Comparison of ENCODE assay signal across 16 cellular contexts in genomic region chr12:127526925-127527324, GRCh38.
DNase-seq lines count a peak whose midpoint lies in the region; TF ChIP-seq lines count a peak whose summit lies in the region.
"Had no signal": no experiment of that assay in that cellular context is flagged by ENCODE, and none has a peak within 500 bp of the region (broad histone marks: within the 10 kb centered on the region; RNA-seq: fewer than 3 reads in every experiment).

No MANE protein-coding gene starts in this region.

- no peaks in the 10 kb centered on the region for H3K79me2 ChIP-seq in Loucy (ENCODE audit: insufficient read depth, low read length)

- no peaks in the 10 kb centered on the region for H3K9me3 Mint-ChIP-seq in neural crest cell

- H2AFZ ChIP-seq in Loucy (ENCODE audit: low read length): no peak overlapping the region

- DNase-seq in AG04450 (ENCODE audit: low read depth, low spot score): no peak
- no peak for DNase-seq in fibroblast of the aortic adventitia (ENCODE audit: low read depth)
- DNase-seq in neural crest cell (ENCODE audit: low read depth, low spot score): no peak
- no peak for DNase-seq in esophagus squamous epithelium (lab: John Stamatoyannopoulos, UW)
- no peak for DNase-seq in NCI-H2196 treated with DMSO at 0.1 percent for 48 hours (lab: John Stamatoyannopoulos, UW; ENCODE audit: unreplicated experiment)
- DNase-seq in 8988T: no peak
- DNase-seq in stimulated activated CD8-positive, alpha-beta memory T cell treated with anti-CD3 and anti-CD28 coated beads, Interleukin-4, amount 100 ng/mL, for 48 hours: no peak
- DNase-seq: BE2C; CD4-positive, alpha-beta memory T cell; COR-L47; DMS153; DMS79 treated with DMSO at 0.1 percent for 48 hours; EL had no signal

- H3K27ac Mint-ChIP-seq in neural crest cell (ENCODE audit: unreplicated experiment): no peak overlapping the region
- H3K27ac Mint-ChIP-seq: CD4-positive, alpha-beta memory T cell had no signal

- TF ChIP-seq CTCF in AG04450 (IDR thresholded peaks at IDR 0.05; ENCODE audit: low read depth, low read length) (peak; percentile 6; the same call in 1 of the 2 replicates), Loucy (conservative IDR thresholded peaks at IDR 0.05; ENCODE audit: low read length) (0 out of 2 replicates have a peak, but pooled peaks have one; percentile 22), fibroblast of the aortic adventitia (IDR thresholded peaks at IDR 0.05; ENCODE audit: insufficient read depth, low read length) (peak; percentile 31), neural crest cell (conservative IDR thresholded peaks at IDR 0.05) (peak; percentile 46), esophagus squamous epithelium (IDR thresholded peaks at IDR 0.05) (no peak)

- H3K9me3 ChIP-seq in AG04450 (ENCODE audit: control insufficient read depth, insufficient read depth, low read length) (no peaks in the 10 kb centered on the region; the same call in 1 of the 2 replicates), Loucy (ENCODE audit: insufficient read depth, low read depth, low read length) (no peaks in the 10 kb centered on the region), esophagus squamous epithelium (no peaks in the 10 kb centered on the region)
- H3K9me3 ChIP-seq: BE2C had no signal

- no peaks in the 10 kb centered on the region for H3K36me3 Mint-ChIP-seq in neural crest cell (ENCODE audit: low read depth)
- H3K36me3 Mint-ChIP-seq: CD4-positive, alpha-beta memory T cell had no signal

- intact Hi-C loops in esophagus squamous epithelium (cut with DNase I): no loop called here

- H3K4me1 ChIP-seq in Loucy (ENCODE audit: insufficient read depth, low read length, poor library complexity, severe bottlenecking) (no peaks in the 10 kb centered on the region), esophagus squamous epithelium (no peaks in the 10 kb centered on the region)
- H3K4me1 ChIP-seq: BE2C had no signal

- H3K27ac ChIP-seq in AG04450 (ENCODE audit: low read depth, low read length): no peak overlapping the region
- H3K27ac ChIP-seq in esophagus squamous epithelium: no peak overlapping the region
- H3K27ac ChIP-seq: C4-2B, HL-60 had no signal

- no peaks in the 10 kb centered on the region for H4K20me1 ChIP-seq in Loucy (ENCODE audit: insufficient read depth, low read length, poor library complexity, severe bottlenecking)

- no peak overlapping the region for H3K9ac ChIP-seq in Loucy (ENCODE audit: low read depth, low read length, poor library complexity, severe bottlenecking)

- H3K4me1 Mint-ChIP-seq in neural crest cell: no peaks in the 10 kb centered on the region

- no peaks in the 10 kb centered on the region for H3K9me2 ChIP-seq in Loucy (replicated peaks; ENCODE audit: low read depth, low read length)

- no peak overlapping the region for H3K4me2 ChIP-seq in Loucy (ENCODE audit: low read depth, low read length, poor library complexity, severe bottlenecking)

- H3F3A ChIP-seq in Loucy (ENCODE audit: low read depth): no peaks in the 10 kb centered on the region

- H3K27me3 Mint-ChIP-seq in neural crest cell (ENCODE audit: low read depth): no peaks in the 10 kb centered on the region
- H3K27me3 Mint-ChIP-seq: CD4-positive, alpha-beta memory T cell had no signal

- CTCF ChIA-PET in AG04450 (lab: Charles Lee): no interaction called here

- no peak overlapping the region for H3K4me3 ChIP-seq in AG04450 (ENCODE audit: low read depth, low read length)
- H3K4me3 ChIP-seq in Loucy (ENCODE audit: low read length, poor library complexity, severe bottlenecking): no peak overlapping the region
- no peak overlapping the region for H3K4me3 ChIP-seq in fibroblast of the aortic adventitia (ENCODE audit: low read depth, low read length)
- H3K4me3 ChIP-seq in esophagus squamous epithelium: no peak overlapping the region

- H3K27me3 ChIP-seq in AG04450 (ENCODE audit: control insufficient read depth, insufficient read depth, low read length) (no peaks in the 10 kb centered on the region), Loucy (ENCODE audit: insufficient read depth, low read length, poor library complexity, severe bottlenecking) (no peaks in the 10 kb centered on the region), esophagus squamous epithelium (no peaks in the 10 kb centered on the region)
- H3K27me3 ChIP-seq: BE2C had no signal

- TF ChIP-seq POLR2A in esophagus squamous epithelium (IDR thresholded peaks at IDR 0.05): no peak

- 68 to 71% methylated on average over 3 of the region's 3 CpGs for WGBS in esophagus squamous epithelium, 2 donors

- H3K4me3 Mint-ChIP-seq in neural crest cell: no peak overlapping the region
- H3K4me3 Mint-ChIP-seq: CD4-positive, alpha-beta memory T cell had no signal

- POLR2A ChIA-PET in AG04450 (lab: Yijun Ruan, JAX): no interaction called here

- H3K36me3 ChIP-seq in Loucy (ENCODE audit: insufficient read depth, low read length) (no peaks in the 10 kb centered on the region), esophagus squamous epithelium (no peaks in the 10 kb centered on the region)
- H3K36me3 ChIP-seq: BE2C had no signal

Comparison
In these comparisons a context has a peak if more than half of its experiments do, and no peak if none do; other contexts are left out.
1. CTCF ChIP-seq: peak in AG04450 (single experiment), Loucy (single experiment), fibroblast of the aortic adventitia (single experiment) and neural crest cell (single experiment); none in esophagus squamous epithelium (0 of 6).